In the genomic region with DNA sequence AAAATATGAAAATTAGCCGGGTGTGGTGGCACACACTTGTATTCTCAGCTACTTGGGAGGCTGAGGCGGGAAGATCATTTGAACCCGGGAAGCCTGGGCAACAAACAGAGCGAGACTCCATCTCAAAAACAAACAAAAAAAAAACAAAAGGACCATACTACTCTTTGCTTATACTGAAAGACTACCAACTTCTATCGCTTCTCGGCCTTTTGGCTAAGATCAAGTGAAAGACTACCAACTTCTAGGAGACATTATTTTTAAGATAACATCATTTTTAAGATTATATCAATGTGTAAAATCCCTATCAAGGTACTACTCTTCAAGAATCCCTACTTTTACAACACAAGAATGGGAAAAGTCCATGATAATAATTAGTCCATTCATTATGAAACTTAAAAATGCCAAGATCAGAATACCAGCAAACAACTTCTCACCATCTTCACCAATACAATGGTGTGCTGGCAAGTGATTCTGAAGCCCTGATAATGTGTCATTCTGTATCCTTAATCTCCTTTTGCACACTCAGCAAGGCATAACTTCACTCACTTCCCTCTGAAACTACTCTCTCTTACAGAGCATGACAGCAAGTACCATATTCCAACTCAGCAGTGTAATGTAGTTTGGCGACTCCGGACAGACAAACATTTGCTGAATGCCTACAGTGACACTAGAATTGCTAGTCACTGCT, we compare ENCODE assay signal across 8 cellular contexts. TPM values are rescaled to one million over a fixed set of nuclear protein-coding genes. Genes with fewer than 3 reads are reported as not detected.
DNase-seq lines count a peak whose midpoint lies in the region; ATAC-seq lines count a peak whose summit lies in the region.

No MANE protein-coding gene starts in this region.

- POLR2A ChIA-PET in activated CD4-positive, alpha-beta memory T cell treated with anti-CD3 and anti-CD28 coated beads for 36 hours (lab: Charles Lee), result interaction anchor here (1.0 to 1.7 kb wide), 3 partner anchors 10 to 26 kb away, joined by 3 to 7 read pairs (median 3); no protein-coding TSS in a partner anchor

- H3K27ac ChIP-seq in iPS-18a (ENCODE audit: low read length) (no peak overlapping the region), subcutaneous abdominal adipose tissue (ENCODE audit: low read depth, low read length) (peak overlapping the region; percentile 93)

- H3K9ac ChIP-seq in iPS-18a (ENCODE audit: low read length) (peak overlapping the region; percentile 71), subcutaneous abdominal adipose tissue (ENCODE audit: low read length in 5 of 5) (peak overlapping the region; percentile 90 to 99 (median 97))

- H3K36me3 Mint-ChIP-seq in activated T-cell treated with anti-CD3 and anti-CD28 coated beads, Interleukin-2, amount 50 U/mL, for 72 hours (ENCODE audit: insufficient read depth in 2 of 2), result peaks cover 14 to 19% of the 10 kb centered on the region in 2 donors
- H3K36me3 Mint-ChIP-seq in activated CD4-positive, alpha-beta memory T cell treated with anti-CD3 and anti-CD28 coated beads for 36 hours, result peaks cover 36% of the 10 kb centered on the region

- CTCF ChIA-PET in activated CD4-positive, alpha-beta memory T cell treated with anti-CD3 and anti-CD28 coated beads for 36 hours (lab: Charles Lee), result interaction anchor here (1.3 to 15.5 kb wide), 2 partner anchors 8 to 22 kb away, joined by 10 to 487 read pairs; no protein-coding TSS in a partner anchor

- H3K27me3 ChIP-seq in iPS-18a (ENCODE audit: control insufficient read depth, insufficient read depth, low read length), result peaks cover 11% of the 10 kb centered on the region
- H3K27me3 ChIP-seq in subcutaneous abdominal adipose tissue (ENCODE audit: control insufficient read depth in 5 of 5, insufficient read depth in 4 of 5, low read length in 5 of 5), result no peaks in the 10 kb centered on the region

- H3K27me3 Mint-ChIP-seq in activated T-cell treated with anti-CD3 and anti-CD28 coated beads, Interleukin-2, amount 50 U/mL, for 72 hours (ENCODE audit: low read depth), result no peaks in the 10 kb centered on the region
- no peaks in the 10 kb centered on the region for H3K27me3 Mint-ChIP-seq in activated CD4-positive, alpha-beta memory T cell treated with anti-CD3 and anti-CD28 coated beads for 36 hours

- H3K4me1 ChIP-seq in iPS-18a (ENCODE audit: control insufficient read depth, low read depth, low read length) (peaks cover 30% of the 10 kb centered on the region), subcutaneous abdominal adipose tissue (ENCODE audit: control insufficient read depth in 5 of 5, insufficient read depth in 5 of 5, low read length in 5 of 5) (peaks cover 12 to 75% (median 68%) of the 10 kb centered on the region in 5 donors)

- H3K27ac Mint-ChIP-seq in activated T-cell treated with anti-CD3 and anti-CD28 coated beads, Interleukin-2, amount 50 U/mL, for 72 hours, result peak overlapping the region; percentile 92
- H3K27ac Mint-ChIP-seq in activated CD4-positive, alpha-beta memory T cell treated with anti-CD3 and anti-CD28 coated beads for 36 hours, result peak overlapping the region; percentile 96

- no peak for DNase-seq in activated T-cell treated with anti-CD3 and anti-CD28 coated beads, Interleukin-2, amount 50 U/mL, for 72 hours
- DNase-seq in activated T-cell treated with anti-CD3 and anti-CD28 coated beads for 4 hours (no peak), activated gamma-delta T cell treated with Interleukin-2 at 50 U/mL for 16 hours (no peak), NCI-H1694 (lab: John Stamatoyannopoulos, UW) (no peak), DMS53 (lab: John Stamatoyannopoulos, UW) (no peak)
- peak; percentile 36 for DNase-seq in activated CD4-positive, alpha-beta memory T cell treated with anti-CD3 and anti-CD28 coated beads for 36 hours

- peak in 1 of 2 donors; percentile 14 for ATAC-seq in activated T-cell treated with anti-CD3 and anti-CD28 coated beads, Interleukin-2, amount 50 U/mL, for 72 hours (replicated peaks in 1 of 2)

- peaks cover 82% of the 10 kb centered on the region for H3K4me1 Mint-ChIP-seq in activated T-cell treated with anti-CD3 and anti-CD28 coated beads, Interleukin-2, amount 50 U/mL, for 72 hours (ENCODE audit: low read depth)
- peaks cover 70% of the 10 kb centered on the region for H3K4me1 Mint-ChIP-seq in activated CD4-positive, alpha-beta memory T cell treated with anti-CD3 and anti-CD28 coated beads for 36 hours (ENCODE audit: low read depth)

- H3K9me3 ChIP-seq in iPS-18a (ENCODE audit: control insufficient read depth, low read depth, low read length) (no peaks in the 10 kb centered on the region), subcutaneous abdominal adipose tissue (ENCODE audit: control insufficient read depth in 5 of 5, low read length in 5 of 5) (no peaks in the 10 kb centered on the region)

- H3K9me3 Mint-ChIP-seq in activated T-cell treated with anti-CD3 and anti-CD28 coated beads, Interleukin-2, amount 50 U/mL, for 72 hours, result no peaks in the 10 kb centered on the region
- H3K9me3 Mint-ChIP-seq in activated CD4-positive, alpha-beta memory T cell treated with anti-CD3 and anti-CD28 coated beads for 36 hours, result no peaks in the 10 kb centered on the region

- intact Hi-C loops in activated CD4-positive, alpha-beta memory T cell treated with anti-CD3 and anti-CD28 coated beads for 36 hours (cut with micrococcal nuclease), result loop anchor here (1.0 to 10.0 kb wide), 4 partner anchors 8 to 1182 kb away; a partner anchor contains a TSS

- H3K4me3 Mint-ChIP-seq in activated T-cell treated with anti-CD3 and anti-CD28 coated beads, Interleukin-2, amount 50 U/mL, for 72 hours, result peak overlapping the region; percentile 88 to 96
- H3K4me3 Mint-ChIP-seq in activated CD4-positive, alpha-beta memory T cell treated with anti-CD3 and anti-CD28 coated beads for 36 hours, result peak overlapping the region; percentile 98

- peak overlapping the region; percentile 91 for H3K4me3 ChIP-seq in iPS-18a (ENCODE audit: low read length)
- peak overlapping the region; percentile 78 to 100 (median 99) for H3K4me3 ChIP-seq in subcutaneous abdominal adipose tissue (ENCODE audit: low read depth in 1 of 5, low read length in 5 of 5)

- H3K36me3 ChIP-seq in iPS-18a (ENCODE audit: control insufficient read depth, low read depth, low read length) (no peaks in the 10 kb centered on the region), subcutaneous abdominal adipose tissue (ENCODE audit: control insufficient read depth in 5 of 5, insufficient read depth in 5 of 5, low read length in 5 of 5) (no peaks in the 10 kb centered on the region)

RNA-seq across cellular contexts. Expression of a gene that starts 1.7 kb away (rescaled TPM):
- 100 to 1,000 TPM; 437 to 541 TPM for total RNA-seq in activated T-cell treated with anti-CD3 and anti-CD28 coated beads, Interleukin-2, amount 50 U/mL, for 72 hours
- 100 to 1,000 TPM; 275 to 285 TPM for total RNA-seq in activated CD4-positive, alpha-beta memory T cell treated with anti-CD3 and anti-CD28 coated beads for 36 hours
